In genomic region chr2:156471772-156472171, GRCh38 we compare ENCODE assay signal across 20 cellular contexts.
"Had no signal": no experiment of that assay in that cellular context is flagged by ENCODE, and none has a peak within 500 bp of the region (broad histone marks: within the 10 kb centered on the region; RNA-seq: fewer than 3 reads in every experiment).

No MANE protein-coding gene starts in this region.

- H3K9me3 ChIP-seq: adrenal gland, left lung, pancreas, tibial nerve, uterus had no signal

- H3K27me3 ChIP-seq: adrenal gland, cardiac muscle cell, left lung, pancreas, tibial nerve, uterus had no signal

- H3K4me3 Mint-ChIP-seq: endodermal cell had no signal

- H3K4me3 ChIP-seq: adrenal gland, cardiac muscle cell, left lung, pancreas, tibial nerve, uterus had no signal

- H3K36me3 ChIP-seq: adrenal gland, cardiac muscle cell, left lung, pancreas, tibial nerve, uterus had no signal

- FAIRE-seq: kidney, pancreas had no signal

- ATAC-seq: activated naive CD4-positive, alpha-beta T cell treated with anti-CD3 and anti-CD28 coated beads, Interleukin-2, amount 50 U/mL, for 72 hours; left lung; pancreas; sciatic nerve had no signal

- H3K27ac ChIP-seq: adrenal gland, cardiac muscle cell, epithelial cell of prostate, pancreas, uterus, VCaP had no signal

- H3K27ac Mint-ChIP-seq: activated naive CD4-positive, alpha-beta T cell treated with anti-CD3 and anti-CD28 coated beads, Interleukin-2, amount 50 U/mL, for 72 hours; endodermal cell had no signal

- H3K9me3 Mint-ChIP-seq: endodermal cell had no signal

- DNase-seq: activated CD4-positive, CD25-positive, alpha-beta regulatory T cell treated with anti-CD3 and anti-CD28 coated beads, Interleukin-2, amount 50 U/mL, for 72 hours; activated gamma-delta T cell treated with Interleukin-2 at 50 U/mL for 16 hours; adrenal gland; endodermal cell; foreskin melanocyte; hypothalamus; kidney; left lung; pancreas; stimulated activated CD4-positive, alpha-beta T cell treated with anti-CD3 and anti-CD28 coated beads, Interleukin-4, amount 100 ng/mL, for 24 hours; stimulated activated naive CD4-positive, alpha-beta T cell; SW 1271; T-helper 2 cell; uterus had no signal
